8 cellular contexts compared by ENCODE assay signal in genomic region chr22:26502688-26503561, GRCh38. TPM values are rescaled to one million over a fixed set of nuclear protein-coding genes. Genes with fewer than 3 reads are reported as not detected.
DNase-seq lines count a peak whose midpoint lies in the region; ATAC-seq and TF ChIP-seq lines count a peak whose summit lies in the region.

No MANE protein-coding gene starts in this region.

- TF ChIP-seq POLR2A in upper lobe of left lung (IDR thresholded peaks at IDR 0.05): no peak

- DNase-seq in GM12864 (ENCODE audit: low read depth): peak; percentile 26
- peak; percentile 3 for DNase-seq in NCI-H1694 (lab: John Stamatoyannopoulos, UW)
- DNase-seq in activated CD4-positive, alpha-beta T cell treated with anti-CD3 and anti-CD28 coated beads, Interleukin-2, amount 50 U/mL, for 48 hours: peak; percentile 39 to 59
- DNase-seq in effector memory CD4-positive, alpha-beta T cell: peak; percentile 39 to 50 (median 49)
- peak; percentile 29 for DNase-seq in mucosa of gallbladder (ENCODE audit: low spot score)
- DNase-seq in upper lobe of left lung: peak in 1 of 2 donors; percentile 50
- DNase-seq in SW480 (ENCODE audit: low spot score): no peak

- H3K9me3 ChIP-seq in effector memory CD4-positive, alpha-beta T cell (ENCODE audit: control insufficient read depth, low read length): no peaks in the 10 kb centered on the region
- H3K9me3 ChIP-seq in upper lobe of left lung: no peaks in the 10 kb centered on the region

- H3K27me3 ChIP-seq in effector memory CD4-positive, alpha-beta T cell (replicated peaks; ENCODE audit: control insufficient read depth, insufficient read depth, low read length, poor library complexity, severe bottlenecking): no peaks in the 10 kb centered on the region
- no peaks in the 10 kb centered on the region for H3K27me3 ChIP-seq in upper lobe of left lung

- H3K4me1 ChIP-seq in effector memory CD4-positive, alpha-beta T cell (ENCODE audit: control insufficient read depth, insufficient read depth, low read length, poor library complexity, severe bottlenecking): peaks cover 14% of the 10 kb centered on the region
- peaks cover 4 to 18% (median 9%) of the 10 kb centered on the region in 4 donors for H3K4me1 ChIP-seq in upper lobe of left lung

- 21 to 33% methylated on average over 3 of the region's 3 CpGs for WGBS in upper lobe of left lung, 2 donors

- ATAC-seq in upper lobe of left lung (ENCODE audit: low FRiP score in 2 of 2): peak in 1 of 2 donors; percentile 22
- ATAC-seq in HG02973 (IDR thresholded peaks at IDR 0.05; ENCODE audit: unreplicated experiment): no peak

- H3K36me3 ChIP-seq in effector memory CD4-positive, alpha-beta T cell (ENCODE audit: control insufficient read depth, insufficient read depth, low read length): peaks cover 86% of the 10 kb centered on the region
- peaks cover 53 to 100% (median 93%) of the 10 kb centered on the region in 4 donors for H3K36me3 ChIP-seq in upper lobe of left lung

- TF ChIP-seq CTCF in GM12864 (IDR thresholded peaks at IDR 0.05; ENCODE audit: low read depth, low read length, missing control alignments) (peak; percentile 67), upper lobe of left lung (IDR thresholded peaks at IDR 0.05) (peak in 5 of 6 experiments; percentile 17 to 52 (median 33))

- H3K27ac ChIP-seq in effector memory CD4-positive, alpha-beta T cell (ENCODE audit: insufficient read depth, low read length, poor library complexity, severe bottlenecking): peak overlapping the region; percentile 15
- peak overlapping the region in 3 of 4 donors; percentile 16 to 61 (median 23) for H3K27ac ChIP-seq in upper lobe of left lung

- no peak for TF ChIP-seq EP300 in upper lobe of left lung (IDR thresholded peaks at IDR 0.05)

- H3K4me3 ChIP-seq in GM12864 (ENCODE audit: low read depth, low read length) (no peak overlapping the region), upper lobe of left lung (no peak overlapping the region)
- H3K4me3 ChIP-seq in effector memory CD4-positive, alpha-beta T cell (ENCODE audit: insufficient read depth, low read depth, low read length, poor library complexity, severe bottlenecking): no peak overlapping the region

RNA-seq across cellular contexts. Expression of gene TFIP11, which starts 9.3 kb away (rescaled TPM):
- 34.2 TPM for total RNA-seq in mucosa of gallbladder
- total RNA-seq in upper lobe of left lung: 10 to 100 TPM; 26.3 to 37.7 (median 32.6) TPM

RNA-seq across cellular contexts. Expression of gene SRRD, which starts 19.2 kb away (rescaled TPM):
- total RNA-seq in mucosa of gallbladder: 18.4 TPM
- 10 to 100 TPM in 3 of 6 donors, 1 to 10 TPM in 3; 6.2 to 25.9 (median 11.3) TPM for total RNA-seq in upper lobe of left lung

RNA-seq across cellular contexts. Expression of gene HPS4, which starts 19.3 kb away (rescaled TPM):
- 28.3 TPM for total RNA-seq in mucosa of gallbladder
- 10 to 100 TPM; 22.5 to 93.2 (median 34.2) TPM for total RNA-seq in upper lobe of left lung
